ENCODE assay signal across 27 cellular contexts in genomic region chr1:247365023-247365422, GRCh38. TPM values are rescaled to one million over a fixed set of nuclear protein-coding genes. Genes with fewer than 3 reads are reported as not detected.
DNase-seq lines count a peak whose midpoint lies in the region; ATAC-seq, FAIRE-seq and TF ChIP-seq lines count a peak whose summit lies in the region.
"Had no signal": no experiment of that assay in that cellular context is flagged by ENCODE, and none has a peak within 500 bp of the region (broad histone marks: within the 10 kb centered on the region; RNA-seq: fewer than 3 reads in every experiment).

No MANE protein-coding gene starts in this region.

- TF ChIP-seq RAD21 in K562 (CRISPR knock-in tag; conservative IDR thresholded peaks at IDR 0.05 in 1 of 2, IDR thresholded peaks at IDR 0.05 in 1 of 2), result no peak

- peaks cover 13% of the 10 kb centered on the region for H3K4me1 Mint-ChIP-seq in activated T-cell treated with anti-CD3 and anti-CD28 coated beads, Interleukin-2, amount 50 U/mL, for 72 hours (ENCODE audit: low read depth)
- H3K4me1 Mint-ChIP-seq: CD4-positive, CD25-positive, alpha-beta regulatory T cell had no signal

- H3K4ac ChIP-seq in mesenchymal stem cell (ENCODE audit: low read depth in 1 of 2, low read length in 2 of 2), result no peak overlapping the region

- no peak overlapping the region for H3K23ac ChIP-seq in mesenchymal stem cell (ENCODE audit: low read length in 2 of 2)

- H3K27ac ChIP-seq in K562 (ENCODE audit: extremely low read depth, low read depth, low read length) (no peak overlapping the region), mesenchymal stem cell (ENCODE audit: low read length, poor library complexity, severe bottlenecking) (no peak overlapping the region)
- H3K27ac ChIP-seq: BLaER1 had no signal

- H3K36me3 ChIP-seq in K562 (ENCODE audit: control insufficient read depth, insufficient read depth, low read length) (no peaks in the 10 kb centered on the region), mesenchymal stem cell (ENCODE audit: control insufficient read depth in 1 of 2, insufficient read depth in 2 of 2, low read depth in 1 of 2, low read length in 2 of 2) (no peaks in the 10 kb centered on the region)
- H3K36me3 ChIP-seq: BE2C, BLaER1 had no signal

- no peak overlapping the region for H3K14ac ChIP-seq in mesenchymal stem cell (ENCODE audit: low read length in 2 of 2)

- TF ChIP-seq CTCF in K562 (IDR thresholded peaks at IDR 0.05 in 2 of 3, conservative IDR thresholded peaks at IDR 0.05 in 1 of 3; ENCODE audit: insufficient read depth in 2 of 3, low read depth in 1 of 3, low read length in 3 of 3), result no peak

- no peak overlapping the region for H3K4me3 Mint-ChIP-seq in activated T-cell treated with anti-CD3 and anti-CD28 coated beads, Interleukin-2, amount 50 U/mL, for 72 hours
- H3K4me3 Mint-ChIP-seq: CD14-positive monocyte; CD4-positive, alpha-beta memory T cell; CD4-positive, CD25-positive, alpha-beta regulatory T cell; CD8-positive, alpha-beta memory T cell had no signal

- FAIRE-seq in K562 (lab: Jason Lieb, UNC), result no peak
- FAIRE-seq: A204.1, GM12891, GM18507 had no signal

- ATAC-seq in K562, result no peak
- ATAC-seq in activated T-cell treated with anti-CD3 and anti-CD28 coated beads, Interleukin-2, amount 50 U/mL, for 72 hours (replicated peaks in 1 of 2), result no peak
- ATAC-seq in HG03354 (IDR thresholded peaks at IDR 0.05; ENCODE audit: poor library complexity, severe bottlenecking, unreplicated experiment), result no peak
- ATAC-seq in GM18505 (IDR thresholded peaks at IDR 0.05; ENCODE audit: unreplicated experiment), result no peak

- CTCF ChIA-PET in K562 (lab: Yijun Ruan, JAX; ENCODE audit: low intra/inter-chr PET ratio), result no interaction called here

- WGBS in K562 (ENCODE audit: insufficient coverage, low coverage, missing lambda C conversion rate), result 26% methylated on average over 7 of the region's 7 CpGs
- WGBS in mesenchymal stem cell, result 95% methylated on average over 7 of the region's 7 CpGs

- intact Hi-C loops in K562 (cut with micrococcal nuclease), result no loop called here

- H3K9ac ChIP-seq in K562 (ENCODE audit: insufficient read depth in 1 of 2, low read depth in 2 of 2, low read length in 2 of 2), result no peak overlapping the region
- H3K9ac ChIP-seq in mesenchymal stem cell (ENCODE audit: low read length), result no peak overlapping the region
- H3K9ac ChIP-seq: BLaER1 had no signal

- no peaks in the 10 kb centered on the region for H4K20me1 ChIP-seq in K562 (replicated peaks; ENCODE audit: control insufficient read depth, insufficient read depth, low read length)
- H4K20me1 ChIP-seq: BLaER1 had no signal

- H3K4me1 ChIP-seq in K562 (replicated peaks in 1 of 2; ENCODE audit: control insufficient read depth in 2 of 2, insufficient read depth in 2 of 2, low read length in 2 of 2) (peaks cover 0 to 26% of the 10 kb centered on the region in 2 experiments; a peak in 4 of 5 replicates), mesenchymal stem cell (ENCODE audit: control insufficient read depth, insufficient read depth, low read depth, low read length) (no peaks in the 10 kb centered on the region)
- H3K4me1 ChIP-seq: BE2C had no signal

- BruUV-seq in K562 (replicated peaks; lab: Mats Ljungman, UMichigan), result no TSS peak

- H2BK120ac ChIP-seq in mesenchymal stem cell (ENCODE audit: low read depth, low read length), result peak overlapping the region; percentile 34

- H4K8ac ChIP-seq in mesenchymal stem cell (ENCODE audit: low read length), result no peak overlapping the region

- H3K79me2 ChIP-seq in K562 (ENCODE audit: control insufficient read depth, insufficient read depth, low read length), result no peaks in the 10 kb centered on the region

- H2BK12ac ChIP-seq in mesenchymal stem cell (ENCODE audit: low read length in 2 of 2), result no peak overlapping the region

- H3K27me3 ChIP-seq in K562 (ENCODE audit: control insufficient read depth in 2 of 2, insufficient read depth in 2 of 2, low read length in 2 of 2), result no peaks in the 10 kb centered on the region
- peaks cover 0 to 8% of the 10 kb centered on the region in 2 experiments for H3K27me3 ChIP-seq in mesenchymal stem cell (ENCODE audit: control insufficient read depth in 1 of 2, insufficient read depth in 1 of 2, low read length in 2 of 2)
- H3K27me3 ChIP-seq: BLaER1 had no signal

- no peak overlapping the region for H3K4me3 ChIP-seq in K562
- H3K4me3 ChIP-seq in mesenchymal stem cell (ENCODE audit: insufficient read depth in 1 of 2, low read depth in 1 of 2, low read length in 2 of 2), result no peak overlapping the region
- H3K4me3 ChIP-seq: BLaER1 had no signal

- no peak overlapping the region for H3K27ac Mint-ChIP-seq in activated T-cell treated with anti-CD3 and anti-CD28 coated beads, Interleukin-2, amount 50 U/mL, for 72 hours
- H3K27ac Mint-ChIP-seq: CD14-positive monocyte; CD4-positive, alpha-beta memory T cell; CD4-positive, CD25-positive, alpha-beta regulatory T cell; CD8-positive, alpha-beta memory T cell had no signal

- no peak overlapping the region for H2AK5ac ChIP-seq in mesenchymal stem cell (ENCODE audit: low read length, severe bottlenecking)

- TF ChIP-seq EP300 in K562 (IDR thresholded peaks at IDR 0.05; ENCODE audit: low read length), result no peak

- no peak overlapping the region for H4K91ac ChIP-seq in mesenchymal stem cell (ENCODE audit: low read length)

- in situ Hi-C loops in K562 (cut with MboI), result no loop called here

- peaks cover 51% of the 10 kb centered on the region for H3K27me3 Mint-ChIP-seq in activated T-cell treated with anti-CD3 and anti-CD28 coated beads, Interleukin-2, amount 50 U/mL, for 72 hours (ENCODE audit: low read depth)

- H3K4me2 ChIP-seq in K562 (ENCODE audit: insufficient read depth, low read length) (no peak overlapping the region), mesenchymal stem cell (ENCODE audit: low read length, poor library complexity, severe bottlenecking) (no peak overlapping the region)
- H3K4me2 ChIP-seq: BLaER1 had no signal

- H3K9me1 ChIP-seq in K562 (ENCODE audit: control insufficient read depth, insufficient read depth, low read length), result no peaks in the 10 kb centered on the region

- TF ChIP-seq POLR2A in K562 (conservative IDR thresholded peaks at IDR 0.05), result no peak
- no peak for TF ChIP-seq POLR2A in GM18505 (IDR thresholded peaks at IDR 0.05; ENCODE audit: borderline replicate concordance, extremely low read depth, insufficient read depth, insufficient read length)

- H3K9me3 Mint-ChIP-seq in activated T-cell treated with anti-CD3 and anti-CD28 coated beads, Interleukin-2, amount 50 U/mL, for 72 hours, result no peaks in the 10 kb centered on the region

- peaks cover 7% of the 10 kb centered on the region for H3K9me3 ChIP-seq in K562 (replicated peaks; ENCODE audit: control insufficient read depth, insufficient read depth, low read depth, low read length)
- no peaks in the 10 kb centered on the region for H3K9me3 ChIP-seq in mesenchymal stem cell (ENCODE audit: control insufficient read depth, low read length)
- H3K9me3 ChIP-seq: BE2C had no signal

- no peaks in the 10 kb centered on the region for H3K79me1 ChIP-seq in mesenchymal stem cell (replicated peaks; ENCODE audit: low read length, poor library complexity, severe bottlenecking)

- DNase-seq in K562 (ENCODE audit: extremely low read depth in 1 of 4, low spot score in 3 of 4), result no peak
- DNase-seq in mesenchymal stem cell, result no peak
- DNase-seq in activated T-cell treated with anti-CD3 and anti-CD28 coated beads, Interleukin-2, amount 50 U/mL, for 72 hours, result no peak
- DNase-seq: 8988T; ACHN; BE2C; C1 segment of cervical spinal cord; CD4-positive, alpha-beta memory T cell; CD4-positive, CD25-positive, alpha-beta regulatory T cell; CD8-positive, alpha-beta memory T cell; COR-L47; DMS 273 treated with DMSO at 0.1 percent for 48 hours; DMS153; DMS53; DMS79; DND-41; EL; GDM1 had no signal

- no peak overlapping the region for H2AFZ ChIP-seq in K562 (ENCODE audit: low read depth, low read length)
- no peak overlapping the region for H2AFZ ChIP-seq in mesenchymal stem cell (ENCODE audit: low read depth, low read length)

- no peak overlapping the region for H3K18ac ChIP-seq in mesenchymal stem cell (ENCODE audit: low read depth in 1 of 2, low read length in 2 of 2)

- POLR2A ChIA-PET in K562 (lab: Yijun Ruan, JAX), result no interaction called here

- H2BK5ac ChIP-seq in mesenchymal stem cell (ENCODE audit: low read depth, low read length, poor library complexity, severe bottlenecking), result no peak overlapping the region

- H2BK15ac ChIP-seq in mesenchymal stem cell (ENCODE audit: low read depth, poor library complexity, severe bottlenecking), result no peak overlapping the region

- peaks cover 0 to 2% of the 10 kb centered on the region in 2 donors for H3K36me3 Mint-ChIP-seq in activated T-cell treated with anti-CD3 and anti-CD28 coated beads, Interleukin-2, amount 50 U/mL, for 72 hours (ENCODE audit: insufficient read depth in 2 of 2)
- H3K36me3 Mint-ChIP-seq: CD4-positive, alpha-beta memory T cell; CD4-positive, CD25-positive, alpha-beta regulatory T cell; CD8-positive, alpha-beta memory T cell had no signal

RNA-seq across cellular contexts. Expression of gene ZNF496, which starts 33.4 kb away (rescaled TPM):
- 46.7 and 71.5 TPM in 2 replicates for total RNA-seq in K562 (2011; cell fraction: chromatin; rRNA removed; ENCODE audit: low replicate concordance)
- 49.9 and 53.0 TPM in 2 replicates for total RNA-seq in K562 (2011; cell fraction: nucleolus; rRNA removed)
- 47.4 and 58.0 TPM in 2 replicates for total RNA-seq in K562 (2011; cell fraction: nucleoplasm; rRNA removed)
- 44.4 and 63.2 TPM in 2 replicates for total RNA-seq in K562 (2014; rRNA removed)
- 22.0 and 22.7 TPM in 2 replicates for total RNA-seq in K562 (2014; rRNA removed; fragmentation: Illumina TruSeq; extraction: Trizol)
- 31.4 and 31.6 TPM in 2 replicates for total RNA-seq in K562 (2015; rRNA removed; fragmentation: Illumina TruSeq; extraction: Trizol)
- total RNA-seq in K562 (2021), result 54.0 and 55.5 TPM in 2 replicates
- polyA plus RNA-seq in K562 (2011; rRNA removed), result 29.8 and 37.8 TPM in 2 replicates
- polyA plus RNA-seq in K562 (2011; cell fraction: cytosol; rRNA removed), result 35.8 and 37.3 TPM in 2 replicates
- 52.3 and 64.6 TPM in 2 replicates for polyA plus RNA-seq in K562 (2011; cell fraction: nucleus; rRNA removed)
- polyA plus RNA-seq in K562 (2012), result 28.9 and 48.4 TPM in 2 replicates
- 31.3 and 35.5 TPM in 2 replicates for polyA plus RNA-seq in K562 (2014; fragmentation: Illumina TruSeq; extraction: Trizol)
- 1 to 10 TPM; 4.3 to 5.9 TPM for polyA plus RNA-seq in K562 (2014; fragmentation: Nextera tagmentation; extraction: Ambion mirVana)
- polyA plus RNA-seq in K562 (2014; rRNA removed), result 38.2 and 43.3 TPM in 2 replicates
- 44.2 and 45.8 TPM in 2 replicates for polyA minus RNA-seq in K562 (2011; rRNA and poly(A)+ RNA removed)
- polyA minus RNA-seq in K562 (2011; cell fraction: cytosol; rRNA and poly(A)+ RNA removed), result 31.3 and 34.9 TPM in 2 replicates
- 25.3 and 28.4 TPM in 2 replicates for polyA minus RNA-seq in K562 (2011; cell fraction: nucleus; rRNA and poly(A)+ RNA removed)
- polyA plus RNA-seq in mesenchymal stem cell (2013, experiment 1 of 2), result 12.9 TPM
- 12.9 TPM for polyA plus RNA-seq in mesenchymal stem cell (2013, experiment 2 of 2)
- 10 to 100 TPM; 29.7 to 32.9 TPM for total RNA-seq in activated T-cell treated with anti-CD3 and anti-CD28 coated beads, Interleukin-2, amount 50 U/mL, for 72 hours

RNA-seq across cellular contexts. Expression of gene NLRP3, which starts 51.0 kb away (rescaled TPM):
- 0.09 TPM in 1 of 2 replicates, not detected in the other for total RNA-seq in K562 (2011; cell fraction: chromatin; rRNA removed; ENCODE audit: low replicate concordance)
- total RNA-seq in K562 (2011; cell fraction: nucleolus; rRNA removed), result not detected in 2 replicates
- not detected in 2 replicates for total RNA-seq in K562 (2011; cell fraction: nucleoplasm; rRNA removed)
- total RNA-seq in K562 (2014; rRNA removed) (not detected in 2 replicates), K562 (2014; rRNA removed; fragmentation: Illumina TruSeq; extraction: Trizol) (not detected in 2 replicates), K562 (2015; rRNA removed; fragmentation: Illumina TruSeq; extraction: Trizol) (not detected in 2 replicates), K562 (2021) (not detected in 2 replicates)
- polyA plus RNA-seq in K562 (2011; rRNA removed) (not detected in 2 replicates), K562 (2014; fragmentation: Illumina TruSeq; extraction: Trizol) (not detected in 2 replicates), K562 (2014; fragmentation: Nextera tagmentation; extraction: Ambion mirVana) (not detected), K562 (2014; rRNA removed) (not detected in 2 replicates)
- not detected in 2 replicates for polyA plus RNA-seq in K562 (2011; cell fraction: cytosol; rRNA removed)
- 0.07 TPM in 1 of 2 replicates, not detected in the other for polyA plus RNA-seq in K562 (2011; cell fraction: nucleus; rRNA removed)
- polyA plus RNA-seq in K562 (2012), result 0.01 and 0.29 TPM in 2 replicates
- not detected in 2 replicates for polyA minus RNA-seq in K562 (2011; rRNA and poly(A)+ RNA removed)
- polyA minus RNA-seq in K562 (2011; cell fraction: cytosol; rRNA and poly(A)+ RNA removed), result not detected in 2 replicates
- polyA minus RNA-seq in K562 (2011; cell fraction: nucleus; rRNA and poly(A)+ RNA removed), result not detected in 2 replicates
- polyA plus RNA-seq in mesenchymal stem cell (2013, experiment 1 of 2), result 0.03 TPM
- 0.03 TPM for polyA plus RNA-seq in mesenchymal stem cell (2013, experiment 2 of 2)
- under 1 TPM; 0.38 to 0.63 TPM for total RNA-seq in activated T-cell treated with anti-CD3 and anti-CD28 coated beads, Interleukin-2, amount 50 U/mL, for 72 hours
- total RNA-seq: A673, G401 had no signal
